In genomic region chr1:59432531-59433439, GRCh38 we compare ENCODE assay signal across 8 cellular contexts.
A peak's percentile ranks its signal among the peaks of the same experiment; 100 is the strongest.
DNase-seq lines count a peak whose midpoint lies in the region; ATAC-seq, FAIRE-seq and TF ChIP-seq lines count a peak whose summit lies in the region.

No MANE protein-coding gene starts in this region.

- POLR2A ChIA-PET in A673 (lab: Charles Lee; ENCODE audit: low non-redundant PET), result no interaction called here
- POLR2A ChIA-PET in HEK293T (lab: Yijun Ruan, JAX), result no interaction called here

- no peak for TF ChIP-seq POLR2A in right lobe of liver (IDR thresholded peaks at IDR 0.05)

- H3K4me1 ChIP-seq in right lobe of liver (peaks cover 0 to 50% (median 8%) of the 10 kb centered on the region in 4 donors), A673 (ENCODE audit: insufficient read depth, low read length, poor library complexity, severe bottlenecking) (no peaks in the 10 kb centered on the region)

- in situ Hi-C loops in brain microvascular endothelial cell (cut with HindIII; ENCODE audit: low pct_ligation_motif_present, low sequenced_read_pairs), result no loop called here

- intact Hi-C loops in right lobe of liver (cut with DNase I), result no loop called here
- intact Hi-C loops in A673 (cut with micrococcal nuclease; ENCODE audit: unreplicated experiment), result no loop called here

- no peaks in the 10 kb centered on the region for H3K36me3 ChIP-seq in right lobe of liver
- H3K36me3 ChIP-seq in A673 (ENCODE audit: insufficient read depth, low read length, poor library complexity, severe bottlenecking), result no peaks in the 10 kb centered on the region
- H3K36me3 ChIP-seq in brain microvascular endothelial cell (replicated peaks), result no peaks in the 10 kb centered on the region

- H3K4me3 ChIP-seq in right lobe of liver, result no peak overlapping the region
- no peak overlapping the region for H3K4me3 ChIP-seq in A673 (ENCODE audit: low read depth, low read length, poor library complexity, severe bottlenecking)
- no peak overlapping the region for H3K4me3 ChIP-seq in brain microvascular endothelial cell (ENCODE audit: low read depth, low read length)

- CTCF ChIA-PET in A673 (lab: Charles Lee), result no interaction called here
- CTCF ChIA-PET in HEK293T (lab: Yijun Ruan, JAX), result no interaction called here

- no peak for TF ChIP-seq CTCF in right lobe of liver (IDR thresholded peaks at IDR 0.05)
- TF ChIP-seq CTCF in A673 (conservative IDR thresholded peaks at IDR 0.05; ENCODE audit: low read depth, low read length), result no peak
- no peak for TF ChIP-seq CTCF in brain microvascular endothelial cell (IDR thresholded peaks at IDR 0.05; ENCODE audit: low read depth, low read length, missing control alignments)

- BruUV-seq in A673 (replicated peaks; lab: Mats Ljungman, UMichigan), result no TSS peak

- H3K27ac ChIP-seq in right lobe of liver (peak overlapping the region; percentile 58 to 92 (median 71)), A673 (ENCODE audit: low read depth, low read length, poor library complexity, severe bottlenecking) (no peak overlapping the region), brain microvascular endothelial cell (no peak overlapping the region)

- WGBS in right lobe of liver (ENCODE audit: insufficient coverage, low coverage, low lambda C conversion rate, missing lambda C conversion rate), result 39% methylated on average over 6 of the region's 6 CpGs

- FAIRE-seq in GM18507 (lab: Jason Lieb, UNC), result peak; percentile 96

- DNase-seq in GM18507 (ENCODE audit: extremely low spot score, insufficient read length, low read depth) (peak; percentile 39), right lobe of liver (no peak), A673 (ENCODE audit: low spot score) (no peak), brain microvascular endothelial cell (no peak), HEK293T (ENCODE audit: extremely low spot score) (no peak), A172 (ENCODE audit: low spot score) (no peak)

- H3K27me3 ChIP-seq in right lobe of liver (no peaks in the 10 kb centered on the region), A673 (replicated peaks; ENCODE audit: insufficient read depth, low read depth, low read length, poor library complexity) (no peaks in the 10 kb centered on the region), brain microvascular endothelial cell (replicated peaks) (no peaks in the 10 kb centered on the region)

- H3K9me3 ChIP-seq in right lobe of liver (no peaks in the 10 kb centered on the region), A673 (ENCODE audit: low read depth, low read length, poor library complexity, severe bottlenecking) (no peaks in the 10 kb centered on the region)

- ATAC-seq in GM21576 (IDR thresholded peaks at IDR 0.05; ENCODE audit: unreplicated experiment) (peak; percentile 89), HG03558 (IDR thresholded peaks at IDR 0.05; ENCODE audit: extremely low read depth, unreplicated experiment) (peak; percentile 93), right lobe of liver (peak; percentile 89 to 91 (median 90))

TF ChIP-seq in HEK293T, 16 proteins besides CTCF, POLR2A, EP300 and RAD21:
- TF ChIP-seq LEF1 (IDR thresholded peaks at IDR 0.05; ENCODE audit: borderline replicate concordance) (no peak), PKNOX1 (IDR thresholded peaks at IDR 0.05) (no peak), FOXM1 (IDR thresholded peaks at IDR 0.05; ENCODE audit: borderline replicate concordance) (no peak), SUZ12 (IDR thresholded peaks at IDR 0.05) (no peak), NFRKB (IDR thresholded peaks at IDR 0.05) (no peak), BHLHE40 (IDR thresholded peaks at IDR 0.05; ENCODE audit: borderline replicate concordance) (no peak), TARDBP (IDR thresholded peaks at IDR 0.05) (no peak), ARNT (IDR thresholded peaks at IDR 0.05) (no peak), HDGF (IDR thresholded peaks at IDR 0.05; ENCODE audit: borderline replicate concordance) (no peak), ELF4 (IDR thresholded peaks at IDR 0.05) (no peak), FOXK2 (IDR thresholded peaks at IDR 0.05) (no peak), FOXA1 (IDR thresholded peaks at IDR 0.05) (no peak), L3MBTL2 (conservative IDR thresholded peaks at IDR 0.05) (no peak), CTBP1 (IDR thresholded peaks at IDR 0.05; ENCODE audit: borderline replicate concordance) (no peak), ZNF384 (IDR thresholded peaks at IDR 0.05) (no peak), SP1 (IDR thresholded peaks at IDR 0.05) (no peak)
TF ChIP-seq in HEK293T: peak in this region for 0.

Comparison
In these comparisons a context has a peak if more than half of its experiments do, and no peak if none do; other contexts are left out.
1. H3K27ac ChIP-seq: peak in right lobe of liver (3 of 3); none in A673 (single experiment) and brain microvascular endothelial cell (single experiment).
2. Peak in every context shown above with its lines, with median percentiles within 50 percentile points of each other: ATAC-seq.